In the genomic region with DNA sequence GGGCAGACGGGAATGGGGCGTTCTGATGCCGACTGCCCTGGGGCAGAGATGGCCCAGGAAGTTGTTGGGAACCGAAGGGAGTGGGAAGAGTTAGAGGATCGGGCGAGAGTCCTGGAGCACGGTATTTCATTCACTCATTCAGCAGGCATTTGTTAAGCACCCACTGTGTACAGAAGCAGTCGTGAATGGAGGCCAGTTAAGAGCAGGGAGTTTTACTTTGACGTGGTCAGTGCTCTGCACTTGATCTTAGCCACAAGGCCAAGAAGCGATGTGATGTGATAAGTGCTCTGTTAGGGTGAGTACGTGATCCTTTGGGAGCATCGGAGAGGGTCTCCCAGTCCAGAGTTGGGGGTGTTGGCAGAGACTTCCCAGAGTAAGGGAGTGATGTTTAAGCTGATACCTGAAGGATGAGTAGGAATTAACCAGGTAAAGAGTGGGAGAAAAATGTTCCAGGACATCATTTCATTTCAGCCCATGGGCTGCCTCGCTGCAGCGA, we compare ENCODE assay signal across 9 cellular contexts. TPM values are rescaled to one million over a fixed set of nuclear protein-coding genes. Genes with fewer than 3 reads are reported as not detected.
DNase-seq lines count a peak whose midpoint lies in the region; ATAC-seq and TF ChIP-seq lines count a peak whose summit lies in the region.
"Had no signal": no experiment of that assay in that cellular context is flagged by ENCODE, and none has a peak within 500 bp of the region (broad histone marks: within the 10 kb centered on the region; RNA-seq: fewer than 3 reads in every experiment).

No MANE protein-coding gene starts in this region.

- H3K27ac ChIP-seq in A673 (ENCODE audit: low read depth, low read length, poor library complexity, severe bottlenecking) (peak overlapping the region; percentile 87), OCI-LY3 (ENCODE audit: low read length) (no peak overlapping the region), esophagus squamous epithelium (peak overlapping the region; percentile 91 to 98 (median 96)), gastrocnemius medialis (peak overlapping the region in 3 of 4 donors; percentile 82 to 93 (median 90))

- H3K4me3 ChIP-seq in A673 (ENCODE audit: low read depth, low read length, poor library complexity, severe bottlenecking) (peak overlapping the region; percentile 80), OCI-LY3 (ENCODE audit: low read length) (peak overlapping the region; percentile 94), esophagus squamous epithelium (peak overlapping the region; percentile 66 to 94 (median 90)), gastrocnemius medialis (peak overlapping the region; percentile 76 to 96 (median 93))

- no peak for TF ChIP-seq POLR2A in esophagus squamous epithelium (IDR thresholded peaks at IDR 0.05)
- no peak for TF ChIP-seq POLR2A in gastrocnemius medialis (IDR thresholded peaks at IDR 0.05)

- 0 out of 2 replicates have a peak, but pooled peaks cover 4% of the 10 kb centered on the region for H4K20me1 ChIP-seq in OCI-LY3 (ENCODE audit: insufficient read depth, low read length)

- ATAC-seq in GM21360 (IDR thresholded peaks at IDR 0.05; ENCODE audit: unreplicated experiment), result peak; percentile 5
- ATAC-seq in gastrocnemius medialis, result no peak
- no peak for ATAC-seq in GM21515 (IDR thresholded peaks at IDR 0.05; ENCODE audit: unreplicated experiment)

- TF ChIP-seq CTCF in A673 (conservative IDR thresholded peaks at IDR 0.05; ENCODE audit: low read depth, low read length), result no peak
- no peak for TF ChIP-seq CTCF in OCI-LY3 (IDR thresholded peaks at IDR 0.05; ENCODE audit: low read depth, low read length)
- TF ChIP-seq CTCF in esophagus squamous epithelium (IDR thresholded peaks at IDR 0.05), result no peak
- no peak for TF ChIP-seq CTCF in gastrocnemius medialis (IDR thresholded peaks at IDR 0.05 in 4 of 5, conservative IDR thresholded peaks at IDR 0.05 in 1 of 5)

- no peak overlapping the region for H2AFZ ChIP-seq in OCI-LY3 (ENCODE audit: low read depth, low read length)

- no TSS peak for BruUV-seq in A673 (replicated peaks; lab: Mats Ljungman, UMichigan)

- H3K36me3 ChIP-seq in A673 (ENCODE audit: insufficient read depth, low read length, poor library complexity, severe bottlenecking) (peaks cover 4% of the 10 kb centered on the region), OCI-LY3 (replicated peaks; ENCODE audit: low read depth, low read length) (peaks cover 6% of the 10 kb centered on the region), esophagus squamous epithelium (peaks cover 0 to 37% (median 0%) of the 10 kb centered on the region in 3 donors), gastrocnemius medialis (peaks cover 0 to 35% of the 10 kb centered on the region in 2 donors)

- DNase-seq in A673 (ENCODE audit: low spot score), result no peak
- DNase-seq in esophagus squamous epithelium (lab: John Stamatoyannopoulos, UW), result no peak
- DNase-seq in gastrocnemius medialis, result no peak
- DNase-seq in ecto neural progenitor cell (ENCODE audit: low spot score), result no peak
- no peak for DNase-seq in NCI-H345 treated with DMSO at 0.1 percent for 48 hours (lab: John Stamatoyannopoulos, UW; ENCODE audit: unreplicated experiment)

- CTCF ChIA-PET in A673 (lab: Charles Lee), result no interaction called here

- peak overlapping the region; percentile 72 for H3K9ac ChIP-seq in OCI-LY3 (ENCODE audit: low read length)

- peak overlapping the region; percentile 89 for H3K4me2 ChIP-seq in OCI-LY3 (ENCODE audit: low read length)

- in situ Hi-C loops in gastrocnemius medialis (cut with MboI; ENCODE audit: low sequenced_read_pairs in 4 of 4), result loop anchor here in 2 of 4 donors (10.0 kb wide), 1 partner anchor 63 kb away; no protein-coding TSS in a partner anchor

- POLR2A ChIA-PET in A673 (lab: Charles Lee; ENCODE audit: low non-redundant PET), result no interaction called here

- H3K4me1 ChIP-seq in A673 (ENCODE audit: insufficient read depth, low read length, poor library complexity, severe bottlenecking) (peaks cover 15% of the 10 kb centered on the region), OCI-LY3 (ENCODE audit: low read length) (peaks cover 13% of the 10 kb centered on the region), esophagus squamous epithelium (peaks cover 9 to 44% (median 17%) of the 10 kb centered on the region in 3 donors), gastrocnemius medialis (peaks cover 12 to 19% of the 10 kb centered on the region in 2 donors)

- WGBS in esophagus squamous epithelium, 2 donors, result 25 to 27% methylated on average over 14 of the region's 14 CpGs

- no peaks in the 10 kb centered on the region for H3K9me3 ChIP-seq in A673 (ENCODE audit: low read depth, low read length, poor library complexity, severe bottlenecking)
- H3K9me3 ChIP-seq in OCI-LY3 (ENCODE audit: insufficient read depth, low read length), result no peaks in the 10 kb centered on the region
- H3K9me3 ChIP-seq in esophagus squamous epithelium, result no peaks in the 10 kb centered on the region
- no peaks in the 10 kb centered on the region for H3K9me3 ChIP-seq in gastrocnemius medialis

- intact Hi-C loops in A673 (cut with micrococcal nuclease; ENCODE audit: unreplicated experiment), result no loop called here
- intact Hi-C loops in esophagus squamous epithelium (cut with DNase I), result loop anchor here (5.0 to 10.0 kb wide), 2 partner anchors 41 to 63 kb away; no protein-coding TSS in a partner anchor
- intact Hi-C loops in gastrocnemius medialis (cut with DNase I; ENCODE audit: low total_unique reads), result loop anchor here (5.0 kb wide), 1 partner anchor 336 kb away; the partner anchor contains the start of gene RRP12

- peaks cover 33% of the 10 kb centered on the region for H3K79me2 ChIP-seq in OCI-LY3 (ENCODE audit: low read length)

- H3K27me3 ChIP-seq in A673 (replicated peaks; ENCODE audit: insufficient read depth, low read depth, low read length, poor library complexity) (no peaks in the 10 kb centered on the region), OCI-LY3 (ENCODE audit: low read depth, low read length) (no peaks in the 10 kb centered on the region), esophagus squamous epithelium (no peaks in the 10 kb centered on the region), gastrocnemius medialis (no peaks in the 10 kb centered on the region)

RNA-seq across cellular contexts. Expression of gene ZFYVE27, which starts 0.9 kb away (rescaled TPM):
- total RNA-seq in A673 (2021) (26.8 and 31.7 TPM in 2 replicates), esophagus squamous epithelium (10 to 100 TPM; 10.1 to 16.0 (median 13.4) TPM), gastrocnemius medialis (10 to 100 TPM in 3 of 4 donors, 1 to 10 TPM in 1; 7.6 to 14.9 (median 11.6) TPM)

RNA-seq across cellular contexts. Expression of gene MARVELD1, which starts 24.3 kb away (rescaled TPM):
- total RNA-seq in A673 (2021) (26.6 and 30.1 TPM in 2 replicates), esophagus squamous epithelium (10 to 100 TPM in 2 of 4 donors, 1 to 10 TPM in 2; 4.0 to 20.5 (median 12.3) TPM), gastrocnemius medialis (1 to 10 TPM; 3.2 to 5.1 (median 3.9) TPM)

RNA-seq across cellular contexts. Expression of gene SFRP5, which starts 34.0 kb away (rescaled TPM):
- total RNA-seq in A673 (2021), result not detected in 2 replicates
- total RNA-seq in esophagus squamous epithelium, result 1 to 10 TPM in 1 of 4 donors, under 1 TPM in 2, not detected in 1; 0.44 to 2.7 (median 0.70) TPM
- 1 to 10 TPM in 1 of 4 donors, under 1 TPM in 2, not detected in 1; 0.25 to 2.2 (median 0.93) TPM for total RNA-seq in gastrocnemius medialis
- total RNA-seq: glomerular endothelial cell had no signal

RNA-seq across cellular contexts. Expression of gene AVPI1, which starts 50.8 kb away (rescaled TPM):
- 2.4 and 2.6 TPM in 2 replicates for total RNA-seq in A673 (2021)
- 10 to 100 TPM in 3 of 4 donors, 1 to 10 TPM in 1; 7.7 to 21.7 (median 15.4) TPM for total RNA-seq in esophagus squamous epithelium
- 10 to 100 TPM in 1 of 4 donors, 1 to 10 TPM in 3; 1.4 to 14.1 (median 3.0) TPM for total RNA-seq in gastrocnemius medialis
